In genomic region chr1:67134692-67135091, GRCh38 we compare ENCODE assay signal across 10 cellular contexts. TPM values are rescaled to one million over a fixed set of nuclear protein-coding genes. Genes with fewer than 3 reads are reported as not detected.
DNase-seq lines count a peak whose midpoint lies in the region; ATAC-seq and TF ChIP-seq lines count a peak whose summit lies in the region.
"Had no signal": no experiment of that assay in that cellular context is flagged by ENCODE, and none has a peak within 500 bp of the region (broad histone marks: within the 10 kb centered on the region; RNA-seq: fewer than 3 reads in every experiment).

Gene C1orf141, minus strand, starts transcription at chr1:67134970. Its CDS starts 7,730 bp downstream, at chr1:67127240.

- TF ChIP-seq CTCF in esophagus squamous epithelium (IDR thresholded peaks at IDR 0.05), result no peak
- no peak for TF ChIP-seq CTCF in BE2C (IDR thresholded peaks at IDR 0.05; ENCODE audit: low read depth, low read length)

- WGBS in esophagus squamous epithelium, 2 donors, result 17 to 18% methylated on average over 25 to 26 of the region's 28 CpGs

- H3K4me3 Mint-ChIP-seq in T-helper 17 cell, result peak within 1 kb of the TSS; percentile 49
- peak within 1 kb of the TSS; percentile 74 for H3K4me3 Mint-ChIP-seq in natural killer cell treated with Interleukin-12 subunit alpha and Interleukin-12 subunit beta and Interleukin-15 and Interleukin-18, amount 100 ng/mL, for 72 hours

- H3K4me1 ChIP-seq in esophagus squamous epithelium (peaks cover 3 to 11% (median 7%) of the 10 kb centered on the region in 3 donors), BE2C (no peaks in the 10 kb centered on the region)
- H3K4me1 ChIP-seq: SJSA1 had no signal

- no peak within 1 kb of the TSS for H3K27ac ChIP-seq in esophagus squamous epithelium
- H3K27ac ChIP-seq: SJSA1 had no signal

- DNase-seq in AG20443 (ENCODE audit: low spot score), result peak; percentile 37
- DNase-seq in T-helper 17 cell, result no peak
- no peak for DNase-seq in esophagus squamous epithelium (lab: John Stamatoyannopoulos, UW)
- DNase-seq in natural killer cell treated with Interleukin-12 subunit alpha and Interleukin-12 subunit beta and Interleukin-15 and Interleukin-18, amount 100 ng/mL, for 72 hours (ENCODE audit: low spot score), result no peak
- no peak for DNase-seq in NCI-H1092 treated with DMSO at 0.1 percent for 48 hours (lab: John Stamatoyannopoulos, UW)
- DNase-seq in BE2C, result no peak
- DNase-seq: DND-41 had no signal

- H3K9me3 Mint-ChIP-seq in natural killer cell treated with Interleukin-12 subunit alpha and Interleukin-12 subunit beta and Interleukin-15 and Interleukin-18, amount 100 ng/mL, for 72 hours, result no peaks in the 10 kb centered on the region

- H3K27me3 ChIP-seq in esophagus squamous epithelium, result peaks cover 0 to 3% (median 0%) of the 10 kb centered on the region in 4 donors
- no peaks in the 10 kb centered on the region for H3K27me3 ChIP-seq in BE2C
- H3K27me3 ChIP-seq: SJSA1 had no signal

- no peaks in the 10 kb centered on the region for H3K9me3 ChIP-seq in T-helper 17 cell (ENCODE audit: control insufficient read depth, low read length, poor library complexity, severe bottlenecking)
- H3K9me3 ChIP-seq in esophagus squamous epithelium, result no peaks in the 10 kb centered on the region
- H3K9me3 ChIP-seq in BE2C, result no peaks in the 10 kb centered on the region
- H3K9me3 ChIP-seq: SJSA1 had no signal

- peaks cover 2% of the 10 kb centered on the region for H3K36me3 Mint-ChIP-seq in T-helper 17 cell (ENCODE audit: low read depth)
- no peaks in the 10 kb centered on the region for H3K36me3 Mint-ChIP-seq in natural killer cell treated with Interleukin-12 subunit alpha and Interleukin-12 subunit beta and Interleukin-15 and Interleukin-18, amount 100 ng/mL, for 72 hours

- peaks cover 4% of the 10 kb centered on the region for H3K4me1 Mint-ChIP-seq in T-helper 17 cell
- peaks cover 13% of the 10 kb centered on the region in 2 donors for H3K4me1 Mint-ChIP-seq in natural killer cell treated with Interleukin-12 subunit alpha and Interleukin-12 subunit beta and Interleukin-15 and Interleukin-18, amount 100 ng/mL, for 72 hours (ENCODE audit: low read depth in 2 of 2)

- no peak for TF ChIP-seq POLR2A in esophagus squamous epithelium (IDR thresholded peaks at IDR 0.05)

- peaks cover 21% of the 10 kb centered on the region for H3K27me3 Mint-ChIP-seq in T-helper 17 cell
- H3K27me3 Mint-ChIP-seq in natural killer cell treated with Interleukin-12 subunit alpha and Interleukin-12 subunit beta and Interleukin-15 and Interleukin-18, amount 100 ng/mL, for 72 hours, result peaks cover 0 to 8% of the 10 kb centered on the region in 2 donors

- H3K4me3 ChIP-seq in esophagus squamous epithelium (peak within 1 kb of the TSS in 3 of 4 donors; percentile 22 to 56 (median 30)), BE2C (ENCODE audit: low read depth, low read length) (no peak within 1 kb of the TSS)
- H3K4me3 ChIP-seq: SJSA1 had no signal

- intact Hi-C loops in esophagus squamous epithelium (cut with DNase I), result no loop called here

- ATAC-seq in T-helper 17 cell (peak; percentile 50), GM21529 (IDR thresholded peaks at IDR 0.05; ENCODE audit: unreplicated experiment) (no peak), GM18870 (IDR thresholded peaks at IDR 0.05; ENCODE audit: unreplicated experiment) (no peak)
- ATAC-seq in natural killer cell treated with Interleukin-12 subunit alpha and Interleukin-12 subunit beta and Interleukin-15 and Interleukin-18, amount 100 ng/mL, for 72 hours, result no peak

- peak within 1 kb of the TSS; percentile 72 for H3K27ac Mint-ChIP-seq in T-helper 17 cell
- peak within 1 kb of the TSS in 1 of 2 donors; percentile 7 for H3K27ac Mint-ChIP-seq in natural killer cell treated with Interleukin-12 subunit alpha and Interleukin-12 subunit beta and Interleukin-15 and Interleukin-18, amount 100 ng/mL, for 72 hours

- H3K36me3 ChIP-seq in esophagus squamous epithelium, result no peaks in the 10 kb centered on the region
- no peaks in the 10 kb centered on the region for H3K36me3 ChIP-seq in BE2C
- H3K36me3 ChIP-seq: SJSA1 had no signal

RNA-seq across cellular contexts. Expression of gene C1orf141, which starts in this region (rescaled TPM):
- total RNA-seq in T-helper 17 cell (not detected), esophagus squamous epithelium (not detected)
- total RNA-seq in natural killer cell treated with Interleukin-12 subunit alpha and Interleukin-12 subunit beta and Interleukin-15 and Interleukin-18, amount 100 ng/mL, for 72 hours, result under 1 TPM in 1 of 2 donors, not detected in 1; 0.07 TPM
- polyA plus RNA-seq in BE2C (2012; ENCODE audit: insufficient read depth, insufficient read length, low read depth), result not detected
- total RNA-seq: SJSA1 had no signal

Comparison
In these comparisons a context has a peak if more than half of its experiments do, and no peak if none do; other contexts are left out.
1. Peak in ATAC-seq in T-helper 17 cell; RNA of the gene not detected or under 1 TPM.